In genomic region chr2:190179754-190180312, GRCh38 we compare ENCODE assay signal across 1 cellular context.
TF ChIP-seq lines count a peak whose summit lies in the region.

No MANE protein-coding gene starts in this region.

TF ChIP-seq in HepG2, 621 proteins besides CTCF, POLR2A, EP300 and RAD21 (continued from another document):
- TF ChIP-seq ETV5 (CRISPR knock-in tag; IDR thresholded peaks at IDR 0.05; ENCODE audit: borderline replicate concordance) = no peak
- no peak for TF ChIP-seq NONO (IDR thresholded peaks at IDR 0.05)
- 0 out of 2 replicates have a peak, but pooled peaks have one; percentile 61 for TF ChIP-seq NONO (CRISPR knock-in tag; conservative IDR thresholded peaks at IDR 0.05)
- no peak for TF ChIP-seq TEAD3 (CRISPR knock-in tag; optimal IDR thresholded peaks at IDR 0.05; ENCODE audit: borderline replicate concordance)
- TF ChIP-seq KDM2A (CRISPR knock-in tag; IDR thresholded peaks at IDR 0.05; ENCODE audit: borderline replicate concordance, low read depth) = no peak
- TF ChIP-seq ETV6 (CRISPR knock-in tag; conservative IDR thresholded peaks at IDR 0.05) = no peak
- TF ChIP-seq BORCS8-MEF2B (CRISPR knock-in tag; IDR thresholded peaks at IDR 0.05) = no peak
- TF ChIP-seq ZNF740 (CRISPR knock-in tag; IDR thresholded peaks at IDR 0.05) = no peak
- TF ChIP-seq ZNF513 (CRISPR knock-in tag; conservative IDR thresholded peaks at IDR 0.05) = no peak
- peak; percentile 60; the same call in 1 of the 2 replicates for TF ChIP-seq ZNF335 (CRISPR knock-in tag; IDR thresholded peaks at IDR 0.05)
- no peak for TF ChIP-seq U2AF2 (IDR thresholded peaks at IDR 0.05; ENCODE audit: low read depth, low read length)
- no peak for TF ChIP-seq JDP2 (CRISPR knock-in tag; IDR thresholded peaks at IDR 0.05; ENCODE audit: borderline replicate concordance)
- TF ChIP-seq RFX1 (IDR thresholded peaks at IDR 0.05) = no peak
